ENCODE assay signal across 11 cellular contexts in the genomic region with DNA sequence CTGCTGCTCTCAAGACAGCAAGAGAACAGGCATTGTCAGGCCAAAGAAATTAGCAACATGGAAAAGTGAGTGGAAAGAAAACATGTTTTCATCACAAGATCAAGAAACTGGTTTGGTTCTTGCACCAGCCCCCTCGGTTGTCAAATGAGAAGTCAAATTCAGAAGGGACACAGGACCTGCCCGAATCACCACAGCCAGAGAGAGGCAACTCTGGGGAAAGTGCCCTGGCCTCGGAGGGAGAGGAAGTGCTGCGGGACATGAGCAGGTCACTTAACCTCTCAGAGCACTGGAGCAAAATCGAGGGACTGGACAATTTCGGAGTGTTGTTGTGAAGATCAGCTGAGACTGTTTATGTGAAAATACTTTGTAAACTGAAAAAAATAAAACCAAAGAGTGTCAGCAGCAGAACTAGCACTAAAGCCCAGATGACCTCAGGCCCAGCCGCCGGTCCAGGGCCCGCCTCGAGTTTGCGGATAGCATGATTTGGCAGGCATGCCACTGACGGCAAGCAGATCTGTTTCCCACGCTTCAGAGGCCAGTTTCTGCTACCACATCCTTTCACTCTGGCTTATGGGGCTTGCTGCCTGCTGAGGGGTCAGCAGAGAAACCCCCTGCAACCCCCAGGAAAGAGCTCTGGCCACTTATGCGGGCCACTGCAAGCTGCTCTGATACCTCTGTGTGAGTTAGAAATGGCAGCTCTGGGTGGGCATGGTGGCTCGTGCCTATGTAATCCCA. TPM values are rescaled to one million over a fixed set of nuclear protein-coding genes. Genes with fewer than 3 reads are reported as not detected.
A peak's percentile ranks its signal among the peaks of the same experiment; 100 is the strongest.
DNase-seq lines count a peak whose midpoint lies in the region; ATAC-seq, FAIRE-seq and TF ChIP-seq lines count a peak whose summit lies in the region.
"Had no signal": no experiment of that assay in that cellular context is flagged by ENCODE, and none has a peak within 500 bp of the region (broad histone marks: within the 10 kb centered on the region; RNA-seq: fewer than 3 reads in every experiment).

No MANE protein-coding gene starts in this region.

- no peak for FAIRE-seq in D721Med (lab: Jason Lieb, UNC)

- no peak overlapping the region for H3K23ac ChIP-seq in mesenchymal stem cell (ENCODE audit: low read length in 2 of 2)

- H2AFZ ChIP-seq in mesenchymal stem cell (ENCODE audit: low read depth, low read length) = no peak overlapping the region

- intact Hi-C loops in vagina (cut with DNase I) = no loop called here

- H3K9ac ChIP-seq in mesenchymal stem cell (ENCODE audit: low read length) = no peak overlapping the region

- no peak overlapping the region for H2BK120ac ChIP-seq in mesenchymal stem cell (ENCODE audit: low read depth, low read length)

- H3K9me3 ChIP-seq in mesenchymal stem cell (ENCODE audit: control insufficient read depth, low read length) = no peaks in the 10 kb centered on the region
- H3K9me3 ChIP-seq in vagina = no peaks in the 10 kb centered on the region

- H3K4me1 Mint-ChIP-seq in activated naive CD4-positive, alpha-beta T cell treated with anti-CD3 and anti-CD28 coated beads, Interleukin-2, amount 50 U/mL, for 24 hours = peaks cover 100% of the 10 kb centered on the region
- peaks cover 86% of the 10 kb centered on the region for H3K4me1 Mint-ChIP-seq in activated naive CD8-positive, alpha-beta T cell treated with anti-CD3 and anti-CD28 coated beads, Interleukin-2, amount 10 ng/mL, durations not matched to agents 7 days and 5 days

- no peak overlapping the region for H3K14ac ChIP-seq in mesenchymal stem cell (ENCODE audit: low read length in 2 of 2)

- no peak for TF ChIP-seq POLR2A in vagina (IDR thresholded peaks at IDR 0.05)

- H3K36me3 ChIP-seq in mesenchymal stem cell (ENCODE audit: control insufficient read depth in 1 of 2, insufficient read depth in 2 of 2, low read depth in 1 of 2, low read length in 2 of 2) (no peaks in the 10 kb centered on the region), vagina (no peaks in the 10 kb centered on the region)

- H3K18ac ChIP-seq in mesenchymal stem cell (ENCODE audit: low read depth in 1 of 2, low read length in 2 of 2) = no peak overlapping the region

- H3K27ac Mint-ChIP-seq in activated naive CD4-positive, alpha-beta T cell treated with anti-CD3 and anti-CD28 coated beads, Interleukin-2, amount 50 U/mL, for 24 hours = peak overlapping the region; percentile 97
- H3K27ac Mint-ChIP-seq in activated naive CD8-positive, alpha-beta T cell treated with anti-CD3 and anti-CD28 coated beads, Interleukin-2, amount 10 ng/mL, durations not matched to agents 7 days and 5 days = peak overlapping the region; percentile 90
- H3K27ac Mint-ChIP-seq: type B pancreatic cell had no signal

- 49% methylated on average over 15 of the region's 15 CpGs for WGBS in mesenchymal stem cell

- H2BK15ac ChIP-seq in mesenchymal stem cell (ENCODE audit: low read depth, poor library complexity, severe bottlenecking) = no peak overlapping the region

- no peak overlapping the region for H4K8ac ChIP-seq in mesenchymal stem cell (ENCODE audit: low read length)

- H3K27me3 Mint-ChIP-seq in activated naive CD4-positive, alpha-beta T cell treated with anti-CD3 and anti-CD28 coated beads, Interleukin-2, amount 50 U/mL, for 24 hours = no peaks in the 10 kb centered on the region
- H3K27me3 Mint-ChIP-seq in activated naive CD8-positive, alpha-beta T cell treated with anti-CD3 and anti-CD28 coated beads, Interleukin-2, amount 10 ng/mL, durations not matched to agents 7 days and 5 days = no peaks in the 10 kb centered on the region

- no peak overlapping the region for H3K4ac ChIP-seq in mesenchymal stem cell (ENCODE audit: low read depth in 1 of 2, low read length in 2 of 2)

- no peak overlapping the region for H2BK12ac ChIP-seq in mesenchymal stem cell (ENCODE audit: low read length in 2 of 2)

- H3K27me3 ChIP-seq in mesenchymal stem cell (ENCODE audit: control insufficient read depth in 1 of 2, insufficient read depth in 1 of 2, low read length in 2 of 2) = peaks cover 0 to 8% of the 10 kb centered on the region in 2 experiments
- H3K27me3 ChIP-seq in vagina = no peaks in the 10 kb centered on the region

- peaks cover 12% of the 10 kb centered on the region for H3K36me3 Mint-ChIP-seq in activated naive CD4-positive, alpha-beta T cell treated with anti-CD3 and anti-CD28 coated beads, Interleukin-2, amount 50 U/mL, for 24 hours
- peaks cover 37% of the 10 kb centered on the region for H3K36me3 Mint-ChIP-seq in activated naive CD8-positive, alpha-beta T cell treated with anti-CD3 and anti-CD28 coated beads, Interleukin-2, amount 10 ng/mL, durations not matched to agents 7 days and 5 days
- H3K36me3 Mint-ChIP-seq: type B pancreatic cell had no signal

- no peak for DNase-seq in activated naive CD4-positive, alpha-beta T cell (lab: John Stamatoyannopoulos, UW)
- no peak for DNase-seq in activated naive CD8-positive, alpha-beta T cell treated with anti-CD3 and anti-CD28 coated beads, Interleukin-2, amount 10 ng/mL, durations not matched to agents 7 days and 5 days
- DNase-seq in mesenchymal stem cell (peak; percentile 3), vagina (ENCODE audit: extremely low spot score in 2 of 2) (no peak), D721Med (ENCODE audit: insufficient read length, low spot score) (no peak), NCI-H2227 (lab: John Stamatoyannopoulos, UW; ENCODE audit: unreplicated experiment) (no peak), CD1c-positive myeloid dendritic cell (ENCODE audit: extremely low spot score) (no peak)
- DNase-seq: anterior cingulate cortex, DMS79 had no signal

- H3K9me3 Mint-ChIP-seq in activated naive CD4-positive, alpha-beta T cell treated with anti-CD3 and anti-CD28 coated beads, Interleukin-2, amount 50 U/mL, for 24 hours = no peaks in the 10 kb centered on the region
- H3K9me3 Mint-ChIP-seq in activated naive CD8-positive, alpha-beta T cell treated with anti-CD3 and anti-CD28 coated beads, Interleukin-2, amount 10 ng/mL, durations not matched to agents 7 days and 5 days = no peaks in the 10 kb centered on the region
- H3K9me3 Mint-ChIP-seq: type B pancreatic cell had no signal

- POLR2A ChIA-PET in activated naive CD8-positive, alpha-beta T cell treated with anti-CD3 and anti-CD28 coated beads, Interleukin-2, amount 10 ng/mL, durations not matched to agents 7 days and 5 days (lab: Charles Lee) = interaction anchor here (0.9 to 2.6 kb wide), 5 partner anchors 13 to 38 kb away, joined by 3 to 10 read pairs (median 4); a partner anchor contains a TSS

- H3K4me3 Mint-ChIP-seq in activated naive CD4-positive, alpha-beta T cell treated with anti-CD3 and anti-CD28 coated beads, Interleukin-2, amount 50 U/mL, for 24 hours = peak overlapping the region; percentile 85
- H3K4me3 Mint-ChIP-seq in activated naive CD8-positive, alpha-beta T cell treated with anti-CD3 and anti-CD28 coated beads, Interleukin-2, amount 10 ng/mL, durations not matched to agents 7 days and 5 days = peak overlapping the region; percentile 79
- H3K4me3 Mint-ChIP-seq: type B pancreatic cell had no signal

- no peaks in the 10 kb centered on the region for H3K79me1 ChIP-seq in mesenchymal stem cell (replicated peaks; ENCODE audit: low read length, poor library complexity, severe bottlenecking)

- no peak overlapping the region for H4K91ac ChIP-seq in mesenchymal stem cell (ENCODE audit: low read length)

- TF ChIP-seq CTCF in vagina (IDR thresholded peaks at IDR 0.05) (no peak), D721Med (IDR thresholded peaks at IDR 0.05; ENCODE audit: insufficient read depth, missing control alignments) (no peak)

- no peak for ATAC-seq in activated naive CD8-positive, alpha-beta T cell treated with anti-CD3 and anti-CD28 coated beads, Interleukin-2, amount 10 ng/mL, durations not matched to agents 7 days and 5 days (ENCODE audit: low read depth)

- no peaks in the 10 kb centered on the region for H3K4me1 ChIP-seq in mesenchymal stem cell (ENCODE audit: control insufficient read depth, insufficient read depth, low read depth, low read length)
- H3K4me1 ChIP-seq in vagina = no peaks in the 10 kb centered on the region

- no peak overlapping the region for H2AK5ac ChIP-seq in mesenchymal stem cell (ENCODE audit: low read length, severe bottlenecking)

- H3K27ac ChIP-seq in mesenchymal stem cell (ENCODE audit: low read length, poor library complexity, severe bottlenecking) (no peak overlapping the region), vagina (peak overlapping the region; percentile 1)

- H3K4me3 ChIP-seq in mesenchymal stem cell (ENCODE audit: insufficient read depth in 1 of 2, low read depth in 1 of 2, low read length in 2 of 2) (no peak overlapping the region), vagina (no peak overlapping the region)

- no peak overlapping the region for H3K4me2 ChIP-seq in mesenchymal stem cell (ENCODE audit: low read length, poor library complexity, severe bottlenecking)

- H2BK5ac ChIP-seq in mesenchymal stem cell (ENCODE audit: low read depth, low read length, poor library complexity, severe bottlenecking) = no peak overlapping the region

RNA-seq across cellular contexts. Expression of a gene that starts 32.1 kb away (rescaled TPM):
- 100 to 1,000 TPM; 252 to 276 TPM for total RNA-seq in activated naive CD8-positive, alpha-beta T cell treated with anti-CD3 and anti-CD28 coated beads, Interleukin-2, amount 10 ng/mL, durations not matched to agents 7 days and 5 days
- not detected for polyA plus RNA-seq in mesenchymal stem cell (2013, experiment 1 of 2)
- polyA plus RNA-seq in mesenchymal stem cell (2013, experiment 2 of 2) = not detected
- 9.8 TPM for total RNA-seq in vagina

Comparison
In these comparisons a context has a peak if more than half of its experiments do, and no peak if none do; other contexts are left out.
1. RNA of a gene that starts 32.1 kb away (total RNA-seq): 252 to 276 TPM in activated naive CD8-positive, alpha-beta T cell treated with anti-CD3 and anti-CD28 coated beads, Interleukin-2, amount 10 ng/mL, durations not matched to agents 7 days and 5 days; 9.8 TPM in vagina (single experiment); every median in the first group is over 10 times any median in the second.